ENCODE assay signal across 14 cellular contexts in the genomic region with DNA sequence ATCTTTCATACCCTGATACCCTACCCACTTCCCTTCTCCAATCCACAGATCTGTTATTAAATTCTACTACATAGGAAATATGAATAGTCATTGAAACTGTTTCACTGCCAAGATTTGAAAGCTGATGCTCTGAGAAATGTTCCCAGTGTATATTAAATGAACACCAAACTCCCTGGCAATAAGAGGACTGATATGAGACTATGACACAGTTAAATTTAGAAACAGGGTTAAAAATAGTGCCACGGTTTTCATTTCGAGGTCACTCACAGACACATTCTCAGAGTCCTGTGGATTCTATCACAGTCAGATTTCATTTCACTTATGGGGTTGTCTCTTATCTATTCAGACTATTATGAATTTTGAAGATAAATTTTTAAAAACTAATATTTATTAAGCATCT. TPM values are rescaled to one million over a fixed set of nuclear protein-coding genes. Genes with fewer than 3 reads are reported as not detected.
DNase-seq lines count a peak whose midpoint lies in the region; ATAC-seq, FAIRE-seq and TF ChIP-seq lines count a peak whose summit lies in the region.
"Had no signal": no experiment of that assay in that cellular context is flagged by ENCODE, and none has a peak within 500 bp of the region (broad histone marks: within the 10 kb centered on the region; RNA-seq: fewer than 3 reads in every experiment).

No MANE protein-coding gene starts in this region.

- ATAC-seq in GM19043 (IDR thresholded peaks at IDR 0.05; ENCODE audit: low read depth, unreplicated experiment) (peak; percentile 68), HG02678 (IDR thresholded peaks at IDR 0.05; ENCODE audit: unreplicated experiment) (peak; percentile 75), HG03520 (IDR thresholded peaks at IDR 0.05; ENCODE audit: unreplicated experiment) (peak; percentile 61)
- ATAC-seq: natural killer cell treated with Interleukin-12 subunit alpha and Interleukin-12 subunit beta and Interleukin-15 and Interleukin-18, amount 100 ng/mL, for 72 hours; stimulated activated naive CD8-positive, alpha-beta T cell treated with anti-CD3 and anti-CD28 coated beads, Interleukin-15, amount 100 ng/mL, for 72 hours had no signal

- DNase-seq in HCEC 1CT (no peak), kidney (no peak), GM03348 (ENCODE audit: low spot score) (no peak)
- no peak for DNase-seq in stimulated activated CD4-positive, alpha-beta T cell treated with anti-CD3 and anti-CD28 coated beads, Interleukin-2, amount 100 ng/mL, for 48 hours
- DNase-seq: activated CD4-positive, alpha-beta T cell treated with anti-CD3 and anti-CD28 coated beads, Interleukin-2, amount 50 U/mL, for 48 hours; amniotic stem cell; effector memory CD4-positive, alpha-beta T cell; stimulated activated CD4-positive, alpha-beta T cell treated with anti-CD3 and anti-CD28 coated beads, Interleukin-15, amount 100 ng/mL, for 24 hours; stimulated activated naive CD8-positive, alpha-beta T cell treated with anti-CD3 and anti-CD28 coated beads, Interleukin-15, amount 100 ng/mL, for 72 hours had no signal

- H3K4me1 ChIP-seq in kidney (ENCODE audit: control insufficient read depth in 1 of 2, insufficient read depth in 1 of 2, low read depth in 1 of 2, low read length in 2 of 2) = no peaks in the 10 kb centered on the region

- H3K9ac ChIP-seq in kidney (ENCODE audit: low read length in 2 of 2) = no peak overlapping the region

- H3K9me3 ChIP-seq in kidney (ENCODE audit: control insufficient read depth in 1 of 2, low read length in 2 of 2) = no peaks in the 10 kb centered on the region
- H3K9me3 ChIP-seq: HAP-1 had no signal

- no peak for FAIRE-seq in kidney (lab: Jason Lieb, UNC)

- H3K27ac ChIP-seq in kidney (ENCODE audit: low read depth in 2 of 2, low read length in 2 of 2) = no peak overlapping the region

- intact Hi-C loops in kidney (cut with DNase I) = no loop called here

- H3K36me3 ChIP-seq in kidney (ENCODE audit: control insufficient read depth in 1 of 2, insufficient read depth in 2 of 2, low read length in 2 of 2) = no peaks in the 10 kb centered on the region
- H3K36me3 ChIP-seq: HAP-1 had no signal

- no peak for TF ChIP-seq CTCF in kidney (IDR thresholded peaks at IDR 0.05; ENCODE audit: borderline replicate concordance, extremely low read depth, insufficient read depth)

- no peak overlapping the region for H3K4me3 ChIP-seq in kidney (ENCODE audit: low read length in 2 of 2)
- H3K4me3 ChIP-seq: HAP-1 had no signal

RNA-seq across cellular contexts. Expression of a gene that starts 27.2 kb away (rescaled TPM):
- total RNA-seq in kidney = 36.2 TPM
- polyA plus RNA-seq in kidney (ENCODE audit: insufficient read depth, low read depth, low replicate concordance) = 29.3 TPM
